In the genomic region with DNA sequence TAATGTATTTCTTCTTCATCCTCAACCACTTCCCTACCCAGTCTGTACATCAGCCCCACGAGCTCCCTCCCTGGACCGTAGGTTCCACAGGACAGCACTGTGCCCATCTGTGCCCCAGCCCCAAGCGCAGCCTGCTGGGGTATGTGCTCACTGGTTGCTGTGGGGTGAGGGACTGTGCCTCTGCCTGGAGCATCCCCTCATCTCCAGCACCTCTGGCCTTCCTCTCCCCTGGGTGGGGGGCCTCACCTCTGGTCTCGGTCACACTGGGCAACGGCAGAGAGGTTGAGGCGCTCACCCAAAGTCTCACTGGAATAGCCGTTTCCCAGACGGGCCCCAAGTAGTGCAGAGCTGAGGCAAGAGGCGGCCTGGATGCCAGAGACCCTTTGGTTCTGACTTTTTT, we compare ENCODE assay signal across 12 cellular contexts. TPM values are rescaled to one million over a fixed set of nuclear protein-coding genes. Genes with fewer than 3 reads are reported as not detected.
A peak's percentile ranks its signal among the peaks of the same experiment; 100 is the strongest.
DNase-seq lines count a peak whose midpoint lies in the region; ATAC-seq and TF ChIP-seq lines count a peak whose summit lies in the region.
"Had no signal": no experiment of that assay in that cellular context is flagged by ENCODE, and none has a peak within 500 bp of the region (broad histone marks: within the 10 kb centered on the region; RNA-seq: fewer than 3 reads in every experiment).

No MANE protein-coding gene starts in this region.

- peaks cover 14% of the 10 kb centered on the region for H3K4me1 ChIP-seq in ACC112 (ENCODE audit: control insufficient read depth, insufficient read depth, low read length, unreplicated experiment)
- H3K4me1 ChIP-seq in DND-41 (ENCODE audit: insufficient read depth, low read length), result peaks cover 35% of the 10 kb centered on the region

- H3K4me3 ChIP-seq in ACC112 (ENCODE audit: low read depth, low read length) (peak overlapping the region; percentile 92), DND-41 (ENCODE audit: low read depth in 1 of 2, low read length in 2 of 2) (peak overlapping the region in 1 of 2 experiments; percentile 77; a peak in 2 of 4 replicates)

- peak overlapping the region; percentile 92 for H3K4me3 Mint-ChIP-seq in activated T-helper 1 cell treated with anti-CD3 and anti-CD28 coated beads, Interleukin-12 subunit alpha, Interleukin-12 subunit beta, Interleukin-2, Interleukin-4 antibody, amounts not matched to agents 30 ng/mL and 10 ng/mL and 1 ng/mL, durations not matched to agents 14 hours and 24 hours and 36 hours

- TF ChIP-seq CTCF in DND-41 (IDR thresholded peaks at IDR 0.05; ENCODE audit: borderline replicate concordance, extremely low read depth, low read length, poor library complexity, severe bottlenecking), result no peak

- intact Hi-C loops in activated T-helper 1 cell treated with anti-CD3 and anti-CD28 coated beads, Interleukin-12 subunit alpha, Interleukin-12 subunit beta, Interleukin-2, Interleukin-4 antibody, amounts not matched to agents 30 ng/mL and 10 ng/mL and 1 ng/mL, durations not matched to agents 14 hours and 24 hours and 36 hours (cut with micrococcal nuclease), result loop anchor here (5.0 kb wide), 2 partner anchors 104 to 581 kb away; partner anchors contain the start of gene SUN1

- H3K79me2 ChIP-seq in ACC112 (ENCODE audit: control insufficient read depth, insufficient read depth, low read length, unreplicated experiment) (peaks cover 30% of the 10 kb centered on the region), DND-41 (ENCODE audit: insufficient read depth, low read length) (peaks cover 89% of the 10 kb centered on the region)

- H3K36me3 ChIP-seq in ACC112 (ENCODE audit: insufficient read depth, low read length), result peaks cover 14% of the 10 kb centered on the region
- H3K36me3 ChIP-seq in DND-41 (ENCODE audit: insufficient read depth, low read length), result peaks cover 63% of the 10 kb centered on the region

- H2AFZ ChIP-seq in ACC112 (ENCODE audit: low read length, unreplicated experiment), result no peak overlapping the region
- H2AFZ ChIP-seq in DND-41 (ENCODE audit: low read depth, low read length), result no peak overlapping the region

- H3K9ac ChIP-seq in DND-41 (ENCODE audit: low read depth, low read length), result peak overlapping the region; percentile 79

- H3K9me3 ChIP-seq in DND-41 (ENCODE audit: insufficient read depth, low read length, severe bottlenecking), result peaks cover 15% of the 10 kb centered on the region
- H3K9me3 ChIP-seq: thyroid gland had no signal

- peak overlapping the region; percentile 85 for H3K4me2 ChIP-seq in DND-41 (ENCODE audit: insufficient read depth, low read length)

- H3K27me3 ChIP-seq in ACC112 (ENCODE audit: insufficient read depth, low read length) (no peaks in the 10 kb centered on the region), DND-41 (ENCODE audit: insufficient read depth, low read length, poor library complexity) (no peaks in the 10 kb centered on the region)
- H3K27me3 ChIP-seq: heart left ventricle, thyroid gland had no signal

- ATAC-seq in DND-41 (ENCODE audit: insufficient read depth, low read depth) (no peak), HG03139 (IDR thresholded peaks at IDR 0.05; ENCODE audit: unreplicated experiment) (no peak)
- ATAC-seq: heart left ventricle had no signal

- H3K27ac ChIP-seq in ACC112 (ENCODE audit: low read depth, low read length) (no peak overlapping the region), DND-41 (ENCODE audit: low read length) (peak overlapping the region; percentile 34; the same call in 1 of the 2 replicates)
- H3K27ac ChIP-seq: thyroid gland had no signal

- peaks cover 6% of the 10 kb centered on the region for H3K9me3 Mint-ChIP-seq in activated T-helper 1 cell treated with anti-CD3 and anti-CD28 coated beads, Interleukin-12 subunit alpha, Interleukin-12 subunit beta, Interleukin-2, Interleukin-4 antibody, amounts not matched to agents 30 ng/mL and 10 ng/mL and 1 ng/mL, durations not matched to agents 14 hours and 24 hours and 36 hours

- no peak overlapping the region for H3K27ac Mint-ChIP-seq in activated T-helper 1 cell treated with anti-CD3 and anti-CD28 coated beads, Interleukin-12 subunit alpha, Interleukin-12 subunit beta, Interleukin-2, Interleukin-4 antibody, amounts not matched to agents 30 ng/mL and 10 ng/mL and 1 ng/mL, durations not matched to agents 14 hours and 24 hours and 36 hours

- no peaks in the 10 kb centered on the region for H3K27me3 Mint-ChIP-seq in activated T-helper 1 cell treated with anti-CD3 and anti-CD28 coated beads, Interleukin-12 subunit alpha, Interleukin-12 subunit beta, Interleukin-2, Interleukin-4 antibody, amounts not matched to agents 30 ng/mL and 10 ng/mL and 1 ng/mL, durations not matched to agents 14 hours and 24 hours and 36 hours (ENCODE audit: insufficient read depth)

- H3K4me1 Mint-ChIP-seq in activated T-helper 1 cell treated with anti-CD3 and anti-CD28 coated beads, Interleukin-12 subunit alpha, Interleukin-12 subunit beta, Interleukin-2, Interleukin-4 antibody, amounts not matched to agents 30 ng/mL and 10 ng/mL and 1 ng/mL, durations not matched to agents 14 hours and 24 hours and 36 hours (ENCODE audit: low read depth), result peaks cover 23% of the 10 kb centered on the region

- peaks cover 23% of the 10 kb centered on the region for H4K20me1 ChIP-seq in DND-41 (ENCODE audit: insufficient read depth, low read length)

- peaks cover 33% of the 10 kb centered on the region for H3K36me3 Mint-ChIP-seq in activated T-helper 1 cell treated with anti-CD3 and anti-CD28 coated beads, Interleukin-12 subunit alpha, Interleukin-12 subunit beta, Interleukin-2, Interleukin-4 antibody, amounts not matched to agents 30 ng/mL and 10 ng/mL and 1 ng/mL, durations not matched to agents 14 hours and 24 hours and 36 hours (ENCODE audit: low read depth)

- DNase-seq in DND-41, result no peak
- DNase-seq in activated T-helper 1 cell treated with anti-CD3 and anti-CD28 coated beads, Interleukin-12 subunit alpha, Interleukin-12 subunit beta, Interleukin-2, Interleukin-4 antibody, amounts not matched to agents 30 ng/mL and 10 ng/mL and 1 ng/mL, durations not matched to agents 14 hours and 24 hours and 36 hours (ENCODE audit: low spot score), result no peak
- DNase-seq in mesenteric fat pad (ENCODE audit: low spot score), result peak; percentile 64
- DNase-seq in DMS53 (lab: John Stamatoyannopoulos, UW), result no peak
- DNase-seq in COLO829 (ENCODE audit: low spot score), result no peak
- no peak for DNase-seq in LoVo (ENCODE audit: low spot score)
- DNase-seq: heart left ventricle; NCI-H2081 treated with DMSO at 0.1 percent for 48 hours; stimulated activated CD4-positive, alpha-beta T cell treated with anti-CD3 and anti-CD28 coated beads, Interleukin-4, amount 100 ng/mL, for 4 hours; thyroid gland had no signal

RNA-seq across cellular contexts. Expression of gene PRKAR1B, which starts 1.5 kb away (rescaled TPM):
- 37.0 and 37.8 TPM in 2 replicates for total RNA-seq in activated T-helper 1 cell treated with anti-CD3 and anti-CD28 coated beads, Interleukin-12 subunit alpha, Interleukin-12 subunit beta, Interleukin-2, Interleukin-4 antibody, amounts not matched to agents 30 ng/mL and 10 ng/mL and 1 ng/mL, durations not matched to agents 14 hours and 24 hours and 36 hours
- 11.7 TPM for total RNA-seq in mesenteric fat pad

RNA-seq across cellular contexts. Expression of gene DNAAF5, which starts 2.1 kb away (rescaled TPM):
- total RNA-seq in activated T-helper 1 cell treated with anti-CD3 and anti-CD28 coated beads, Interleukin-12 subunit alpha, Interleukin-12 subunit beta, Interleukin-2, Interleukin-4 antibody, amounts not matched to agents 30 ng/mL and 10 ng/mL and 1 ng/mL, durations not matched to agents 14 hours and 24 hours and 36 hours, result 42.7 and 52.4 TPM in 2 replicates
- 20.4 TPM for total RNA-seq in mesenteric fat pad
